11 cellular contexts compared by ENCODE assay signal in genomic region chr5:130316971-130317421, GRCh38.
A peak's percentile ranks its signal among the peaks of the same experiment; 100 is the strongest.
DNase-seq lines count a peak whose midpoint lies in the region; ATAC-seq and TF ChIP-seq lines count a peak whose summit lies in the region.
"Had no signal": no experiment of that assay in that cellular context is flagged by ENCODE, and none has a peak within 500 bp of the region (broad histone marks: within the 10 kb centered on the region; RNA-seq: fewer than 3 reads in every experiment).

No MANE protein-coding gene starts in this region.

- ATAC-seq in GM19324 (IDR thresholded peaks at IDR 0.05; ENCODE audit: low FRiP score, unreplicated experiment), result peak; percentile 57
- peak; percentile 51 for ATAC-seq in HG02970 (IDR thresholded peaks at IDR 0.05; ENCODE audit: low FRiP score, unreplicated experiment)
- no peak for ATAC-seq in HG02870 (IDR thresholded peaks at IDR 0.05; ENCODE audit: unreplicated experiment)
- ATAC-seq: natural killer cell had no signal

- in situ Hi-C loops in astrocyte of the spinal cord (cut with HindIII; ENCODE audit: low sequenced_read_pairs), result no loop called here

- H3K4me3 ChIP-seq in astrocyte of the spinal cord (ENCODE audit: low read depth, low read length), result no peak overlapping the region
- H3K4me3 ChIP-seq: SJSA1 had no signal

- DNase-seq in astrocyte of the spinal cord (ENCODE audit: low read depth, low spot score) (peak; percentile 12), renal cortical epithelial cell (ENCODE audit: low read depth) (peak; percentile 90), foreskin melanocyte (no peak), AG20443 (ENCODE audit: low spot score) (no peak), DMS114 treated with DMSO at 0.1 percent for 48 hours (lab: John Stamatoyannopoulos, UW; ENCODE audit: unreplicated experiment) (no peak)
- DNase-seq: CD4-positive, alpha-beta T cell; natural killer cell had no signal

- no peak for TF ChIP-seq CTCF in astrocyte of the spinal cord (IDR thresholded peaks at IDR 0.05; ENCODE audit: low read depth, low read length)

Comparison
In these comparisons a context has a peak if more than half of its experiments do, and no peak if none do; other contexts are left out.
1. DNase-seq: peak in astrocyte of the spinal cord (single experiment) and renal cortical epithelial cell (single experiment); none in foreskin melanocyte (single experiment), AG20443 (single experiment) and DMS114 treated with DMSO at 0.1 percent for 48 hours (single experiment).